Comparison of ENCODE assay signal across 10 cellular contexts in the genomic region with DNA sequence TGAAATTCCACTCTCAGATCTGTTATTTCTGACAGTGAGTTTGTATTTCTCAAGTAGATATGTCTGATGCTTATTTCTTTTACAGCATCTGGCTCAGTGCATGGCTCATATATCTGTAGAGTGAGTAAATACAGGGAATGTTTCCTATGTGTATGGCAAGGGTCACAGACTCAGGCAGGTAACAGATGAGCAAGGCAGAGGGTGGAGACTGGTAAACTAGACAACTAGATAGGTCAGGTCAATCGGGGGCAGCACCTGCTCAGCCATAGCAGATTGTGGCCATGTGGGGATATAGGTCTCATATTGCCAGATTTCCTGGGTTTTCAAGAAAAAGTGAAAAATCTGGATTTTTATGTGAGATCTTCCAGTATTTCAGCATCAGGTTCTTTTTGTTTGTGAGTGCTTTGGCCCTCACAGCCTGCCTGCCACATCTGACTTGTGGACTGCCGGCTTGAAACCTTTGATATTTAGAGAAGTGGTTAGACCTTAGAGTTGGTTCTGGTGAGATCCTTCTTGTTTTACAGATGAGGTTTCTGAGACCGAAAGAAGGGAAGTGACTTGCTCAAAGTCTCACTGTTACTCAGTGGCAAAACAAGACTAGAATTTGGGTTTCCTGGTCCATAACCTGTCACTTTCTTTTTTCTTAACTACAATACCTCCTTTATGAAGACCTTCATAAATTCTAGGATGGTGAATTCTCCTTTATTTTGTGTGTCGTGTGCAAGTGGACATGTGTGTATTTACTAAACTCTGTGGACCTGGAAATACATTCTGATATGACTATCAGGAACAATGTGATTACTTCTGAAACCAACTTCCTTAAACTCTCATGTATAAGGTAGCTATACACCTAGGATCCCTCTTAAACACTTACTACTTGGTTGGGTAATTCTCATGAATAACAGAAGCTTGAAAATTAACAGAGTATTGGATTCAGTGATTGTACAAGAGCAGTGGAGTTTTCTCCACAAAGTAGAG. TPM values are rescaled to one million over a fixed set of nuclear protein-coding genes. Genes with fewer than 3 reads are reported as not detected.
DNase-seq lines count a peak whose midpoint lies in the region; ATAC-seq and TF ChIP-seq lines count a peak whose summit lies in the region.
"Had no signal": no experiment of that assay in that cellular context is flagged by ENCODE, and none has a peak within 500 bp of the region (broad histone marks: within the 10 kb centered on the region; RNA-seq: fewer than 3 reads in every experiment).

No MANE protein-coding gene starts in this region.

- intact Hi-C loops in body of pancreas (cut with DNase I), result no loop called here

- H3K9me3 ChIP-seq in body of pancreas, result no peaks in the 10 kb centered on the region

- DNase-seq in GDM1 (lab: John Stamatoyannopoulos, UW), result peak; percentile 68
- DNase-seq in activated T-cell treated with anti-CD3 and anti-CD28 coated beads, Interleukin-2, amount 50 U/mL, for 48 hours, result peak; percentile 41 to 43
- DNase-seq in NCI-H2171 treated with DMSO at 0.1 percent for 48 hours (lab: John Stamatoyannopoulos, UW), result no peak
- DNase-seq in effector CD4-positive, alpha-beta T cell, result no peak
- no peak for DNase-seq in NCI-H2171 (lab: John Stamatoyannopoulos, UW)
- no peak for DNase-seq in body of pancreas
- DNase-seq: kidney glomerular epithelial cell had no signal

- ATAC-seq in GM19438 (IDR thresholded peaks at IDR 0.05; ENCODE audit: low read depth, unreplicated experiment), result peak; percentile 86
- peak; percentile 73 for ATAC-seq in HG03342 (IDR thresholded peaks at IDR 0.05; ENCODE audit: unreplicated experiment)
- no peak for ATAC-seq in body of pancreas

- no peaks in the 10 kb centered on the region for H3K27me3 ChIP-seq in body of pancreas

- TF ChIP-seq POLR2A in body of pancreas (IDR thresholded peaks at IDR 0.05), result no peak

- WGBS in body of pancreas, 2 donors, result 76 to 85% methylated on average over 4 of the region's 4 CpGs

- H3K4me3 ChIP-seq in body of pancreas, result no peak overlapping the region

- no peak overlapping the region for H3K27ac ChIP-seq in body of pancreas

- H3K4me1 ChIP-seq in body of pancreas, result no peaks in the 10 kb centered on the region

- no peaks in the 10 kb centered on the region for H3K36me3 ChIP-seq in body of pancreas (replicated peaks in 1 of 2; ENCODE audit: insufficient read depth in 1 of 2, low read depth in 2 of 2)

- TF ChIP-seq CTCF in body of pancreas (IDR thresholded peaks at IDR 0.05), result no peak

RNA-seq across cellular contexts. Expression of gene PROX2, which starts 34.4 kb away (rescaled TPM):
- total RNA-seq in body of pancreas, result under 1 TPM in 1 of 2 donors, not detected in 1; 0.52 TPM
- total RNA-seq: NCI-H460 had no signal

RNA-seq across cellular contexts. Expression of gene DLST, which starts 40.2 kb away (rescaled TPM):
- total RNA-seq in body of pancreas, result 10 to 100 TPM; 33.7 to 36.3 TPM

Comparison
In these comparisons a context has a peak if more than half of its experiments do, and no peak if none do; other contexts are left out.
1. DNase-seq: peak in GDM1 (single experiment) and activated T-cell treated with anti-CD3 and anti-CD28 coated beads, Interleukin-2, amount 50 U/mL, for 48 hours (2 of 2); none in NCI-H2171 treated with DMSO at 0.1 percent for 48 hours (single experiment), effector CD4-positive, alpha-beta T cell (single experiment), NCI-H2171 (single experiment) and body of pancreas (0 of 4).